9 cellular contexts compared by ENCODE assay signal in genomic region chr2:60075048-60075447, GRCh38.
"Had no signal": no experiment of that assay in that cellular context is flagged by ENCODE, and none has a peak within 500 bp of the region (broad histone marks: within the 10 kb centered on the region; RNA-seq: fewer than 3 reads in every experiment).

No MANE protein-coding gene starts in this region.

- H3K36me3 ChIP-seq: HAP-1 had no signal

- H3K4me3 ChIP-seq: HAP-1 had no signal

- H3K27ac Mint-ChIP-seq: HFFc6, IgD-negative memory B cell had no signal

- ATAC-seq: HCT116, HepG2 had no signal

- H3K9me3 ChIP-seq: HAP-1 had no signal

- H3K27ac ChIP-seq: HL-60 had no signal

- H3K9me3 Mint-ChIP-seq: IgD-negative memory B cell had no signal

- H3K4me1 Mint-ChIP-seq: IgD-negative memory B cell had no signal

- H3K4me1 ChIP-seq: HAP-1 had no signal

- H3K4me3 Mint-ChIP-seq: HFFc6, IgD-negative memory B cell had no signal

- DNase-seq: GOT3, H7, HFFc6, KBM-7 had no signal
